8 cellular contexts compared by ENCODE assay signal in genomic region chr17:77555741-77556291, GRCh38.
DNase-seq lines count a peak whose midpoint lies in the region; ATAC-seq and TF ChIP-seq lines count a peak whose summit lies in the region.

No MANE protein-coding gene starts in this region.

- ATAC-seq in lower lobe of right lung: peak in 1 of 2 donors; percentile 33
- no peak for ATAC-seq in HG03565 (IDR thresholded peaks at IDR 0.05; ENCODE audit: unreplicated experiment)

- POLR2A ChIA-PET in OCI-LY7 (lab: Charles Lee): no interaction called here

- CTCF ChIA-PET in OCI-LY7 (lab: Charles Lee; ENCODE audit: unreplicated experiment): no interaction called here

- H3K79me2 ChIP-seq in OCI-LY7 (ENCODE audit: insufficient read depth, low read depth, low read length): no peaks in the 10 kb centered on the region

- intact Hi-C loops in lower lobe of right lung (cut with DNase I): no loop called here
- intact Hi-C loops in OCI-LY7 (cut with micrococcal nuclease; ENCODE audit: unreplicated experiment): no loop called here

- H3K36me3 ChIP-seq in lower lobe of right lung (no peaks in the 10 kb centered on the region), OCI-LY7 (ENCODE audit: insufficient read depth, low read length) (no peaks in the 10 kb centered on the region)

- no peak for TF ChIP-seq CTCF in brain (conservative IDR thresholded peaks at IDR 0.05)
- TF ChIP-seq CTCF in lower lobe of right lung (IDR thresholded peaks at IDR 0.05): no peak
- TF ChIP-seq CTCF in OCI-LY7 (conservative IDR thresholded peaks at IDR 0.05; ENCODE audit: low read length): no peak

- H3K4me1 Mint-ChIP-seq in brain: peaks cover 76% of the 10 kb centered on the region

- no peaks in the 10 kb centered on the region for H3K4me1 ChIP-seq in lower lobe of right lung
- H3K4me1 ChIP-seq in OCI-LY7 (ENCODE audit: insufficient read depth, low read length, poor library complexity, severe bottlenecking): no peaks in the 10 kb centered on the region

- peaks cover 0 to 6% (median 0%) of the 10 kb centered on the region in 5 experiments for H3K9me3 Mint-ChIP-seq in brain

- H3K4me3 Mint-ChIP-seq in brain: peak overlapping the region in 4 of 5 experiments; percentile 34 to 50 (median 36)

- peaks cover 16% of the 10 kb centered on the region for H3K27me3 ChIP-seq in lower lobe of right lung (ENCODE audit: low read depth)

- no peak overlapping the region for H3K27ac ChIP-seq in lower lobe of right lung
- H3K27ac ChIP-seq in OCI-LY7 (ENCODE audit: low read depth, low read length, poor library complexity, severe bottlenecking): no peak overlapping the region

- no peaks in the 10 kb centered on the region for H3K9me3 ChIP-seq in lower lobe of right lung
- no peaks in the 10 kb centered on the region for H3K9me3 ChIP-seq in OCI-LY7 (ENCODE audit: low read length)

- H3K4me2 ChIP-seq in OCI-LY7 (ENCODE audit: low read length): no peak overlapping the region

- peaks cover 9% of the 10 kb centered on the region for H3K27me3 Mint-ChIP-seq in brain

- no peaks in the 10 kb centered on the region for H4K20me1 ChIP-seq in OCI-LY7 (ENCODE audit: insufficient read depth, low read length)

- no peak overlapping the region for H2AFZ ChIP-seq in OCI-LY7 (ENCODE audit: low read length)

- DNase-seq in COR-L47 (lab: John Stamatoyannopoulos, UW): peak; percentile 81
- peak; percentile 72 to 82 for DNase-seq in NCI-H2081 (lab: John Stamatoyannopoulos, UW)
- peak; percentile 56 for DNase-seq in lower lobe of right lung
- DNase-seq in CD1c-positive myeloid dendritic cell (ENCODE audit: extremely low spot score): no peak
- no peak for DNase-seq in OCI-LY7 (ENCODE audit: low spot score)
- no peak for DNase-seq in HuH-7.5 (ENCODE audit: low spot score)

- BruUV-seq in OCI-LY7 (replicated peaks; lab: Mats Ljungman, UMichigan): no TSS peak

- H3K4me3 ChIP-seq in lower lobe of right lung (no peak overlapping the region), OCI-LY7 (ENCODE audit: low read depth, low read length, poor library complexity, severe bottlenecking) (no peak overlapping the region)

- H3K27ac Mint-ChIP-seq in brain: peak overlapping the region; percentile 51 to 97 (median 92)

- H3K9me2 ChIP-seq in OCI-LY7 (ENCODE audit: insufficient read depth, low read length): no peaks in the 10 kb centered on the region

- H3K36me3 Mint-ChIP-seq in brain: no peaks in the 10 kb centered on the region

Comparison
In these comparisons a context has a peak if more than half of its experiments do, and no peak if none do; other contexts are left out.
1. DNase-seq: peak in COR-L47 (single experiment), NCI-H2081 (2 of 2) and lower lobe of right lung (single experiment); none in CD1c-positive myeloid dendritic cell (single experiment), OCI-LY7 (single experiment) and HuH-7.5 (single experiment).